22 cellular contexts compared by ENCODE assay signal in genomic region chr3:167650459-167650858, GRCh38. TPM values are rescaled to one million over a fixed set of nuclear protein-coding genes. Genes with fewer than 3 reads are reported as not detected.
"Had no signal": no experiment of that assay in that cellular context is flagged by ENCODE, and none has a peak within 500 bp of the region (broad histone marks: within the 10 kb centered on the region; RNA-seq: fewer than 3 reads in every experiment).

No MANE protein-coding gene starts in this region.

- H3K27me3 ChIP-seq: breast epithelium, MG63, Peyer's patch, SJSA1 had no signal

- H3K27ac Mint-ChIP-seq: activated CD8-positive, alpha-beta T cell treated with anti-CD3 and anti-CD28 coated beads, Interleukin-2, amount 10 ng/mL, durations not matched to agents 7 days and 5 days; activated naive CD4-positive, alpha-beta T cell treated with anti-CD3 and anti-CD28 coated beads, Interleukin-2, amount 50 U/mL, for 24 hours; T-helper 1 cell treated with Interleukin-12 subunit alpha and Interleukin-12 subunit beta and Interleukin-4 antibody, amounts not matched to agents 30 μg/mL and 1 μg/mL, for 36 hours had no signal

- H3K27ac ChIP-seq: breast epithelium, KMS-11, Peyer's patch, RWPE1, SJSA1 had no signal

- H3K4me2 ChIP-seq: KMS-11 had no signal

- H3K9ac ChIP-seq: KMS-11 had no signal

- DNase-seq: activated CD4-positive, alpha-beta T cell treated with anti-CD3 and anti-CD28 coated beads for 4 hours; activated CD8-positive, alpha-beta memory T cell treated with anti-CD3 and anti-CD28 coated beads, Interleukin-2, amount 50 U/mL, for 48 hours; activated CD8-positive, alpha-beta T cell treated with anti-CD3 and anti-CD28 coated beads, Interleukin-2, amount 10 ng/mL, durations not matched to agents 7 days and 5 days; activated T-cell treated with anti-CD3 and anti-CD28 coated beads, Interleukin-2, amount 50 U/mL, for 1 hour; aorta; caudate nucleus; MG63; NCI-H1048; NCI-H146; NCI-H187 treated with DMSO at 0.1 percent for 48 hours; NCI-H2081 treated with DMSO at 0.1 percent for 48 hours; NCI-H446; NCI-H524; Right ventricle myocardium superior had no signal

- H3K9me3 ChIP-seq: breast epithelium, MG63, Peyer's patch, SJSA1 had no signal

- H3K4me1 ChIP-seq: breast epithelium, SJSA1 had no signal

- ATAC-seq: activated CD4-positive, CD25-positive, alpha-beta regulatory T cell treated with anti-CD3 and anti-CD28 coated beads, Interleukin-2, amount 50 U/mL, for 24 hours; activated CD8-positive, alpha-beta T cell treated with anti-CD3 and anti-CD28 coated beads, Interleukin-2, amount 10 ng/mL, durations not matched to agents 7 days and 5 days had no signal

- H3K36me3 Mint-ChIP-seq: activated naive CD4-positive, alpha-beta T cell treated with anti-CD3 and anti-CD28 coated beads, Interleukin-2, amount 50 U/mL, for 24 hours had no signal

- H3K36me3 ChIP-seq: breast epithelium, MG63, Peyer's patch, SJSA1 had no signal

- H3K9me3 Mint-ChIP-seq: T-helper 1 cell treated with Interleukin-12 subunit alpha and Interleukin-12 subunit beta and Interleukin-4 antibody, amounts not matched to agents 30 μg/mL and 1 μg/mL, for 36 hours had no signal

- H3K4me3 Mint-ChIP-seq: activated CD8-positive, alpha-beta T cell treated with anti-CD3 and anti-CD28 coated beads, Interleukin-2, amount 10 ng/mL, durations not matched to agents 7 days and 5 days; activated naive CD4-positive, alpha-beta T cell treated with anti-CD3 and anti-CD28 coated beads, Interleukin-2, amount 50 U/mL, for 24 hours; T-helper 1 cell treated with Interleukin-12 subunit alpha and Interleukin-12 subunit beta and Interleukin-4 antibody, amounts not matched to agents 30 μg/mL and 1 μg/mL, for 36 hours had no signal

- H3K4me3 ChIP-seq: breast epithelium, MG63, Peyer's patch, SJSA1 had no signal

RNA-seq across cellular contexts. Expression of gene WDR49, which starts 3.3 kb away (rescaled TPM):
- total RNA-seq: activated CD8-positive, alpha-beta T cell treated with anti-CD3 and anti-CD28 coated beads, Interleukin-2, amount 10 ng/mL, durations not matched to agents 7 days and 5 days; SJSA1 had no signal
